In the genomic region with DNA sequence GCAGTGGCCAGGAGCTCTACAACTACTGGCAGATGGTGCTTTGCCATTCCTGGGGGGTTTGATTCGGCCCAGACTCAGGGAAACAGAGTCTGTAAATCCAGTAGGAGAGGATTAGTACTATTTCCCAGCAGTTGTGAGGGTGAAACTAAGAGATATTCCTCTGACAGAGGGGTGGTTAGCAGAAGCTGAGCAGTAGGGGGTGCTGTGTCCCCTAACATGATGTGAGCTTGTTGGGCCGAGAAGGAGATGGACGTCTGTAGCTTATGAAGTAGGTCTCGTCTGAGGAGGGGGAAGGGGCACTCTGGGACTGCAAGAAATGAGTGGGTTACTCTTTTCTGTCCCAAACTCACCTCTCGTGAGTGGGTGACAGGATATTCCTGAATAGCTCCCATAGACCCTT, we compare ENCODE assay signal across 9 cellular contexts.
A peak's percentile ranks its signal among the peaks of the same experiment; 100 is the strongest.
DNase-seq lines count a peak whose midpoint lies in the region; ATAC-seq and TF ChIP-seq lines count a peak whose summit lies in the region.
"Had no signal": no experiment of that assay in that cellular context is flagged by ENCODE, and none has a peak within 500 bp of the region (broad histone marks: within the 10 kb centered on the region; RNA-seq: fewer than 3 reads in every experiment).

No MANE protein-coding gene starts in this region.

- no peak overlapping the region for H3K4me3 ChIP-seq in H7 (ENCODE audit: insufficient read depth, low read depth, low read length)
- H3K4me3 ChIP-seq in body of pancreas: no peak overlapping the region

- TF ChIP-seq CTCF in body of pancreas (IDR thresholded peaks at IDR 0.05) (peak; percentile 23 to 75 (median 64)), mesothelial cell of epicardium (IDR thresholded peaks at IDR 0.05; ENCODE audit: unreplicated experiment) (peak; percentile 42)

- no peak overlapping the region for H3K27ac ChIP-seq in body of pancreas

- no peaks in the 10 kb centered on the region for H3K27me3 Mint-ChIP-seq in mesothelial cell of epicardium (ENCODE audit: low read depth)
- H3K27me3 Mint-ChIP-seq: B cell had no signal

- peak; percentile 79 for ATAC-seq in body of pancreas

- H3K36me3 ChIP-seq in H7 (replicated peaks; ENCODE audit: control insufficient read depth, insufficient read depth, low read length) (no peaks in the 10 kb centered on the region), body of pancreas (replicated peaks in 1 of 2; ENCODE audit: insufficient read depth in 1 of 2, low read depth in 2 of 2) (no peaks in the 10 kb centered on the region)

- no peak for TF ChIP-seq POLR2A in body of pancreas (IDR thresholded peaks at IDR 0.05)

- H3K27me3 ChIP-seq in H7 (ENCODE audit: control insufficient read depth, insufficient read depth, low read length) (no peaks in the 10 kb centered on the region), body of pancreas (no peaks in the 10 kb centered on the region)

- no peak overlapping the region for H3K4me3 Mint-ChIP-seq in mesothelial cell of epicardium
- H3K4me3 Mint-ChIP-seq: B cell had no signal

- H3K4me1 Mint-ChIP-seq in mesothelial cell of epicardium: peaks cover 37% of the 10 kb centered on the region
- H3K4me1 Mint-ChIP-seq: B cell had no signal

- DNase-seq in SIG-M5 treated with dmso at 0.1 percent for 504 hours (lab: John Stamatoyannopoulos, UW; ENCODE audit: unreplicated experiment) (peak; percentile 12), SIG-M5 (lab: John Stamatoyannopoulos, UW) (no peak), H7 (peak; percentile 61), Kasumi-1 (lab: John Stamatoyannopoulos, UW) (peak; percentile 8 to 31), body of pancreas (peak; percentile 66 to 76 (median 70)), mesothelial cell of epicardium (ENCODE audit: low spot score in 2 of 2, unreplicated experiment in 2 of 2) (peak in 1 of 2 experiments; percentile 66), RKO (ENCODE audit: low spot score) (no peak)
- no peak for DNase-seq in activated naive CD4-positive, alpha-beta T cell treated with anti-CD3 and anti-CD28 coated beads, Interleukin-2, amount 50 U/mL, for 16 hours

- peak overlapping the region; percentile 90 for H3K27ac Mint-ChIP-seq in mesothelial cell of epicardium
- H3K27ac Mint-ChIP-seq: B cell had no signal

- peaks cover 12% of the 10 kb centered on the region for H3K36me3 Mint-ChIP-seq in mesothelial cell of epicardium

- no peaks in the 10 kb centered on the region for H3K4me1 ChIP-seq in body of pancreas

- intact Hi-C loops in body of pancreas (cut with DNase I): no loop called here

- 20 to 24% methylated on average over 5 of the region's 5 CpGs for WGBS in body of pancreas, 2 donors

- no peaks in the 10 kb centered on the region for H3K9me3 ChIP-seq in body of pancreas

- H3K9me3 Mint-ChIP-seq in mesothelial cell of epicardium: peaks cover 7% of the 10 kb centered on the region

Comparison
In these comparisons a context has a peak if more than half of its experiments do, and no peak if none do; other contexts are left out.
1. DNase-seq: peak in SIG-M5 treated with dmso at 0.1 percent for 504 hours (single experiment), H7 (single experiment), Kasumi-1 (2 of 2) and body of pancreas (4 of 4); none in SIG-M5 (single experiment), RKO (single experiment) and activated naive CD4-positive, alpha-beta T cell treated with anti-CD3 and anti-CD28 coated beads, Interleukin-2, amount 50 U/mL, for 16 hours (single experiment).